Comparison of ENCODE assay signal across 10 cellular contexts in genomic region chr18:50282521-50283335, GRCh38. TPM values are rescaled to one million over a fixed set of nuclear protein-coding genes. Genes with fewer than 3 reads are reported as not detected.
DNase-seq lines count a peak whose midpoint lies in the region; ATAC-seq and TF ChIP-seq lines count a peak whose summit lies in the region.
"Had no signal": no experiment of that assay in that cellular context is flagged by ENCODE, and none has a peak within 500 bp of the region (broad histone marks: within the 10 kb centered on the region; RNA-seq: fewer than 3 reads in every experiment).

No MANE protein-coding gene starts in this region.

- H3K36me3 ChIP-seq in HCT116 (ENCODE audit: control insufficient read depth in 1 of 2, insufficient read depth in 2 of 2, low read length in 2 of 2) = peaks cover 15 to 50% of the 10 kb centered on the region in 2 experiments
- H3K36me3 ChIP-seq in naive thymus-derived CD4-positive, alpha-beta T cell (ENCODE audit: control insufficient read depth in 2 of 3, insufficient read depth in 3 of 3, low read length in 3 of 3) = peaks cover 0 to 50% (median 5%) of the 10 kb centered on the region in 3 experiments

- H3K9me3 Mint-ChIP-seq in CD14-positive monocyte = peaks cover 0 to 2% (median 0%) of the 10 kb centered on the region in 7 donors
- no peaks in the 10 kb centered on the region for H3K9me3 Mint-ChIP-seq in activated naive CD4-positive, alpha-beta T cell treated with anti-CD3 and anti-CD28 coated beads, Interleukin-2, amount 50 U/mL, for 72 hours
- peaks cover 0 to 3% (median 0%) of the 10 kb centered on the region in 11 donors for H3K9me3 Mint-ChIP-seq in naive thymus-derived CD4-positive, alpha-beta T cell

- peaks cover 0 to 2% (median 0%) of the 10 kb centered on the region in 3 donors for H3K27me3 Mint-ChIP-seq in CD14-positive monocyte (ENCODE audit: low read depth in 3 of 3)
- peaks cover 0 to 2% (median 0%) of the 10 kb centered on the region in 5 donors for H3K27me3 Mint-ChIP-seq in naive thymus-derived CD4-positive, alpha-beta T cell

- H3K79me2 ChIP-seq in HCT116 (ENCODE audit: insufficient read depth, low read length) = peaks cover 57% of the 10 kb centered on the region

- no peaks in the 10 kb centered on the region for H3K27me3 ChIP-seq in HCT116 (ENCODE audit: insufficient read depth, low read length)
- no peaks in the 10 kb centered on the region for H3K27me3 ChIP-seq in naive thymus-derived CD4-positive, alpha-beta T cell (ENCODE audit: control insufficient read depth in 2 of 2, insufficient read depth in 2 of 2, low read length in 2 of 2)

- no peak for TF ChIP-seq RAD21 in HCT116 (IDR thresholded peaks at IDR 0.05; ENCODE audit: low read depth)

- no TSS peak for BruUV-seq in HCT116 (replicated peaks; lab: Mats Ljungman, UMichigan)

- H3K9ac ChIP-seq in HCT116 (ENCODE audit: low read length) = no peak overlapping the region

- intact Hi-C loops in CD14-positive monocyte (cut with micrococcal nuclease) = loop anchor here (5.0 to 10.0 kb wide), 3 partner anchors 75 to 788 kb away; partner anchors contain the start of genes SKA1 (in 2 of the 2) and RPL17 (in 1 of the 2)
- intact Hi-C loops in HCT116 (cut with micrococcal nuclease) = loop anchor here (10.0 kb wide), 1 partner anchor 788 kb away; the partner anchor contains the start of gene RPL17
- intact Hi-C loops in naive thymus-derived CD4-positive, alpha-beta T cell (cut with micrococcal nuclease) = loop anchor here (5.0 to 10.0 kb wide), 5 partner anchors 145 to 1438 kb away; partner anchors contain the start of genes ELAC1 (in 1 of the 2) and SMAD4 (in 1 of the 2)

- CTCF ChIA-PET in HCT116 (lab: Charles Lee) = no interaction called here
- CTCF ChIA-PET in naive thymus-derived CD4-positive, alpha-beta T cell (lab: Charles Lee) = no interaction called here

- peaks cover 47 to 52% of the 10 kb centered on the region in 2 donors for H3K36me3 Mint-ChIP-seq in CD14-positive monocyte
- peaks cover 53 to 62% of the 10 kb centered on the region in 2 donors for H3K36me3 Mint-ChIP-seq in activated naive CD4-positive, alpha-beta T cell treated with anti-CD3 and anti-CD28 coated beads, Interleukin-2, amount 50 U/mL, for 72 hours
- H3K36me3 Mint-ChIP-seq in naive thymus-derived CD4-positive, alpha-beta T cell = peaks cover 4 to 61% (median 19%) of the 10 kb centered on the region in 5 donors

- H3K9me3 ChIP-seq in HCT116 (ENCODE audit: control insufficient read depth in 1 of 2, insufficient read depth in 1 of 2, low read depth in 1 of 2, low read length in 2 of 2) = no peaks in the 10 kb centered on the region
- H3K9me3 ChIP-seq in naive thymus-derived CD4-positive, alpha-beta T cell (ENCODE audit: control insufficient read depth in 2 of 3, low read length in 3 of 3) = no peaks in the 10 kb centered on the region

- H3K4me2 ChIP-seq in HCT116 (ENCODE audit: low read length) = no peak overlapping the region

- H3K9me2 ChIP-seq in HCT116 (ENCODE audit: insufficient read depth) = no peaks in the 10 kb centered on the region

- H2AFZ ChIP-seq in HCT116 (ENCODE audit: low read depth, low read length, poor library complexity, severe bottlenecking) = no peak overlapping the region

- H3K27ac Mint-ChIP-seq in CD14-positive monocyte = peak overlapping the region in 5 of 7 donors; percentile 80 to 96 (median 93)
- H3K27ac Mint-ChIP-seq in activated naive CD4-positive, alpha-beta T cell treated with anti-CD3 and anti-CD28 coated beads, Interleukin-2, amount 50 U/mL, for 72 hours = peak overlapping the region; percentile 22 to 95
- peak overlapping the region; percentile 32 to 99 (median 67) for H3K27ac Mint-ChIP-seq in naive thymus-derived CD4-positive, alpha-beta T cell

- POLR2A ChIA-PET in HCT116 (lab: Charles Lee) = no interaction called here
- POLR2A ChIA-PET in naive thymus-derived CD4-positive, alpha-beta T cell (lab: Charles Lee) = interaction anchor here (0.7 to 2.2 kb wide), 3 partner anchors 13 to 75 kb away, joined by 3 to 29 read pairs (median 4); no protein-coding TSS in a partner anchor

- peaks cover 57% of the 10 kb centered on the region for H3K4me1 Mint-ChIP-seq in CD14-positive monocyte
- H3K4me1 Mint-ChIP-seq in naive thymus-derived CD4-positive, alpha-beta T cell = peaks cover 24 to 60% (median 56%) of the 10 kb centered on the region in 7 donors

- 0 out of 2 replicates have a peak overlapping the region, but pooled peaks have one; percentile 77 for H3K27ac ChIP-seq in HCT116 (ENCODE audit: low read depth, low read length)
- H3K27ac ChIP-seq in naive thymus-derived CD4-positive, alpha-beta T cell (ENCODE audit: low read depth, low read length) = no peak overlapping the region

- no peak overlapping the region; a peak in 1 of 4 replicates for H3K4me3 ChIP-seq in HCT116 (replicated peaks in 1 of 2; ENCODE audit: low read depth in 1 of 2, low read length in 2 of 2)
- H3K4me3 ChIP-seq in naive thymus-derived CD4-positive, alpha-beta T cell (ENCODE audit: low read length) = no peak overlapping the region

- TF ChIP-seq CTCF in CD14-positive monocyte (IDR thresholded peaks at IDR 0.05) (no peak), HCT116 (IDR thresholded peaks at IDR 0.05 in 2 of 3, conservative IDR thresholded peaks at IDR 0.05 in 1 of 3; ENCODE audit: borderline replicate concordance in 1 of 3, insufficient read depth in 1 of 3, low read depth in 2 of 3, low read length in 2 of 3) (no peak)

- ATAC-seq in HCT116 (no peak), GM19328 (IDR thresholded peaks at IDR 0.05; ENCODE audit: unreplicated experiment) (no peak), HG03520 (IDR thresholded peaks at IDR 0.05; ENCODE audit: unreplicated experiment) (no peak)
- no peak for ATAC-seq in activated naive CD4-positive, alpha-beta T cell treated with anti-CD3 and anti-CD28 coated beads, Interleukin-2, amount 50 U/mL, for 72 hours
- no peak for ATAC-seq in naive thymus-derived CD4-positive, alpha-beta T cell

- no peak for DNase-seq in CD14-positive monocyte (ENCODE audit: low spot score)
- no peak for DNase-seq in HCT116 (ENCODE audit: low read depth, low spot score)
- DNase-seq in activated naive CD4-positive, alpha-beta T cell treated with anti-CD3 and anti-CD28 coated beads, Interleukin-2, amount 50 U/mL, for 72 hours (ENCODE audit: low spot score in 2 of 2) = no peak
- no peak for DNase-seq in naive thymus-derived CD4-positive, alpha-beta T cell
- no peak for DNase-seq in NOMO-1 (lab: John Stamatoyannopoulos, UW; ENCODE audit: unreplicated experiment in 2 of 2)
- no peak for DNase-seq in 8988T
- DNase-seq: activated effector memory CD4-positive, alpha-beta T cell treated with Interleukin-2 at 50 U/mL for 16 hours; GF-D8 had no signal

- RAD21 ChIA-PET in HCT116 (lab: Charles Lee; ENCODE audit: low non-redundant PET in 1 of 2, low total read pairs in 2 of 2, uncharacterized antibody in 2 of 2, unreplicated experiment in 2 of 2) = no interaction called here

- no peaks in the 10 kb centered on the region for H4K20me1 ChIP-seq in HCT116 (ENCODE audit: insufficient read depth)

- H3K4me3 Mint-ChIP-seq in CD14-positive monocyte = peak overlapping the region in 1 of 2 donors; percentile 58
- peak overlapping the region; percentile 36 to 99 (median 91) for H3K4me3 Mint-ChIP-seq in naive thymus-derived CD4-positive, alpha-beta T cell

- peaks cover 10 to 41% of the 10 kb centered on the region in 2 experiments; a peak in 3 of 4 replicates for H3K4me1 ChIP-seq in HCT116 (ENCODE audit: control insufficient read depth in 1 of 2, insufficient read depth in 2 of 2, low read length in 2 of 2)
- peaks cover 21 to 36% of the 10 kb centered on the region in 2 donors for H3K4me1 ChIP-seq in naive thymus-derived CD4-positive, alpha-beta T cell (ENCODE audit: control insufficient read depth in 2 of 2, insufficient read depth in 2 of 2, low read length in 2 of 2)

- TF ChIP-seq POLR2A in HCT116 (IDR thresholded peaks at IDR 0.05; ENCODE audit: borderline replicate concordance, extremely low read depth, insufficient read depth, insufficient read length) = no peak

TF ChIP-seq in HCT116, 20 proteins besides CTCF, POLR2A, EP300 and RAD21 (continues in another document):
- no peak for TF ChIP-seq MAX (IDR thresholded peaks at IDR 0.05)
- TF ChIP-seq YY1 (IDR thresholded peaks at IDR 0.05; ENCODE audit: extremely low read depth, insufficient replicate concordance, low read depth, low read length) = no peak
- no peak for TF ChIP-seq TCF7L2 (IDR thresholded peaks at IDR 0.05; ENCODE audit: borderline replicate concordance, extremely low read depth, insufficient read depth, insufficient read length)
- no peak for TF ChIP-seq CBX3 (IDR thresholded peaks at IDR 0.05; ENCODE audit: low read depth)
- TF ChIP-seq ATF3 (IDR thresholded peaks at IDR 0.05) = no peak
- TF ChIP-seq EZH2phosphoT487 (IDR thresholded peaks at IDR 0.05; ENCODE audit: borderline replicate concordance) = no peak

RNA-seq across cellular contexts. Expression of gene MBD1, which starts 1.4 kb away (rescaled TPM):
- 10 to 100 TPM; 13.2 to 17.4 TPM for polyA plus RNA-seq in CD14-positive monocyte
- 63.9 TPM for total RNA-seq in HCT116 (2021; ENCODE audit: unreplicated experiment)
- 48.4 and 52.8 TPM in 2 replicates for polyA plus RNA-seq in HCT116 (2012)
- total RNA-seq in activated naive CD4-positive, alpha-beta T cell treated with anti-CD3 and anti-CD28 coated beads, Interleukin-2, amount 50 U/mL, for 72 hours = 100 to 1,000 TPM in 1 of 2 donors, 10 to 100 TPM in 1; 79.7 to 123 TPM
- total RNA-seq in naive thymus-derived CD4-positive, alpha-beta T cell = 100 to 1,000 TPM in 4 of 5 experiments, 10 to 100 TPM in 1; 97.5 to 158 (median 118) TPM
- polyA plus RNA-seq in naive thymus-derived CD4-positive, alpha-beta T cell = 10 to 100 TPM; 26.1 to 46.1 TPM

RNA-seq across cellular contexts. Expression of gene CXXC1, which starts 4.8 kb away (rescaled TPM):
- 10 to 100 TPM; 30.9 to 33.4 TPM for polyA plus RNA-seq in CD14-positive monocyte
- 101 TPM for total RNA-seq in HCT116 (2021; ENCODE audit: unreplicated experiment)
- 97.1 and 126 TPM in 2 replicates for polyA plus RNA-seq in HCT116 (2012)
- total RNA-seq in activated naive CD4-positive, alpha-beta T cell treated with anti-CD3 and anti-CD28 coated beads, Interleukin-2, amount 50 U/mL, for 72 hours = 100 to 1,000 TPM in 1 of 2 donors, 10 to 100 TPM in 1; 88.9 to 177 TPM
- 100 to 1,000 TPM; 141 to 197 (median 155) TPM for total RNA-seq in naive thymus-derived CD4-positive, alpha-beta T cell
- polyA plus RNA-seq in naive thymus-derived CD4-positive, alpha-beta T cell = 100 to 1,000 TPM in 1 of 2 donors, 10 to 100 TPM in 1; 78.3 to 111 TPM

RNA-seq across cellular contexts. Expression of gene CFAP53, which starts 16.4 kb away (rescaled TPM):
- polyA plus RNA-seq in CD14-positive monocyte = under 1 TPM in 1 of 2 donors, not detected in 1; 0.14 TPM
- total RNA-seq in HCT116 (2021; ENCODE audit: unreplicated experiment) = 1.1 TPM
- 1.4 and 2.0 TPM in 2 replicates for polyA plus RNA-seq in HCT116 (2012)
- total RNA-seq in activated naive CD4-positive, alpha-beta T cell treated with anti-CD3 and anti-CD28 coated beads, Interleukin-2, amount 50 U/mL, for 72 hours = 1 to 10 TPM in 1 of 2 donors, under 1 TPM in 1; 0.82 to 2.2 TPM
- 1 to 10 TPM in 1 of 5 experiments, under 1 TPM in 4; 0.19 to 1.8 (median 0.64) TPM for total RNA-seq in naive thymus-derived CD4-positive, alpha-beta T cell
- under 1 TPM in 1 of 2 donors, not detected in 1; 0.09 TPM for polyA plus RNA-seq in naive thymus-derived CD4-positive, alpha-beta T cell
